9 cellular contexts compared by ENCODE assay signal in the genomic region with DNA sequence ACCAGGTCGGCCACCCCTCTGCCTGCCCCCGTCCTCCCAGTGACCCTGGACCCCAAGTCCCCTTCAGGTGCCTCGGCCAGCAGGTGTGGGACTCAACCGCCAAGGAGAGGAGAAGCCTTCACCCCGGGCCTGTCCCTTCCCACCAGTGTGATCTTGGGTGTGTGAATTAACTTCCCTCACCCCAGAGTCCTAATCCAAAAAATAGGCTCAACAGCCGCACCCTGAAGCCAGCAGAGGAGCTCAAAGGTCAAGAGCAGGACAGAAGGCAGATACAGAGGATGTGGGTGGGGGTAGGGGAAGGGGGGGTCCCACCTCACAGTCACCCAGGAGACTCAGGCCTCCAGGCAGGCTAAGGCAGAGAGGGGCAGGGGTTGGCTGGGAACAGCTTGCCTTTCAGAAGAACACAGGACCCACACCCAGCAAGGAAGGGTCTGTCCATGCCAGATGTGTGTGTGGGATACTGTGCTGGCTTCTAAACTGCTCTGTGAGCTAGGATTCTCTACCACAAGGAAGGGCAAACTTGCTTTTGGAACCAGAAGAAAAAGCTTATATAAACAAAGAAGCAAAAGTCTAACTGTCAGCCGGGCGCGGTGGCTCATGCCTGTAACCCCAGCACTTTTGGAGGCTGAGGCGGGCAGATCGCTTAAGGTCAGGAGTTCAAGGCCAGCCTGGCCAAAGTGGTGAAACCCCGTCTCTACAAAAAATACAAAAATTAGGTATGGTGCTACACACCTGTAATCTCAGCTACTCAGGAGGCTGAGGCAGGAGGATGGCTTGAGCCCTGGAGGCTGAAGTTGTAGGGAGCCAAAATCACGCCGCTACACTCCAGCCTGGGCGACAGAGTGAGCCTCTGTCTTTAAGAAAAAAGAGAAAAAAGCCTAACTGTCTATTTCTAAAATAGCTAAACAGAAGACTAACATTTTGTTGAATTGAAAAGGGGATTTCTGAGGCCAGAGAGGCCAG. TPM values are rescaled to one million over a fixed set of nuclear protein-coding genes. Genes with fewer than 3 reads are reported as not detected.
DNase-seq lines count a peak whose midpoint lies in the region; ATAC-seq and TF ChIP-seq lines count a peak whose summit lies in the region.
"Had no signal": no experiment of that assay in that cellular context is flagged by ENCODE, and none has a peak within 500 bp of the region (broad histone marks: within the 10 kb centered on the region; RNA-seq: fewer than 3 reads in every experiment).

No MANE protein-coding gene starts in this region.

- CTCF ChIA-PET in Panc1 (lab: Charles Lee), result interaction anchor here (0.6 to 1.3 kb wide), 3 partner anchors 11 to 1004 kb away, joined by 3 to 8 read pairs (median 6); no protein-coding TSS in a partner anchor

- H3K4me1 ChIP-seq in DOHH2 (ENCODE audit: control insufficient read depth, low read length) (peaks cover 41% of the 10 kb centered on the region), Panc1 (ENCODE audit: control insufficient read depth, insufficient read depth, low read length) (peaks cover 50% of the 10 kb centered on the region), esophagus (ENCODE audit: control insufficient read depth in 2 of 2, insufficient read depth in 2 of 2, low read length in 1 of 2) (peaks cover 8 to 30% of the 10 kb centered on the region in 2 donors), sigmoid colon (peaks cover 0 to 90% (median 86%) of the 10 kb centered on the region in 4 donors)

- no peaks in the 10 kb centered on the region for H3K27me3 ChIP-seq in DOHH2 (ENCODE audit: control insufficient read depth, low read length)
- H3K27me3 ChIP-seq in Panc1 (ENCODE audit: control insufficient read depth, insufficient read depth, low read length), result no peaks in the 10 kb centered on the region
- no peaks in the 10 kb centered on the region for H3K27me3 ChIP-seq in esophagus (ENCODE audit: control insufficient read depth in 1 of 2, insufficient read depth in 2 of 2, low read length in 2 of 2)
- H3K27me3 ChIP-seq in sigmoid colon, result no peaks in the 10 kb centered on the region

- H3K36me3 ChIP-seq in DOHH2 (ENCODE audit: control insufficient read depth, low read length) (peaks cover 58% of the 10 kb centered on the region), Panc1 (ENCODE audit: control insufficient read depth, insufficient read depth, low read length) (no peaks in the 10 kb centered on the region; the same call in 1 of the 2 replicates), esophagus (ENCODE audit: control insufficient read depth in 2 of 2, insufficient read depth in 2 of 2, low read length in 1 of 2) (no peaks in the 10 kb centered on the region), sigmoid colon (no peaks in the 10 kb centered on the region)

- DNase-seq in Panc1 (ENCODE audit: low read depth, low spot score), result no peak
- DNase-seq in sigmoid colon, result no peak
- no peak for DNase-seq in medulla oblongata (ENCODE audit: extremely low spot score)
- no peak for DNase-seq in NCI-H226
- no peak for DNase-seq in globus pallidus (ENCODE audit: low spot score)
- DNase-seq in SKM-1 treated with dmso at 0.1 percent for 144 hours (lab: John Stamatoyannopoulos, UW; ENCODE audit: unreplicated experiment), result no peak

- H3K79me2 ChIP-seq in DOHH2 (ENCODE audit: control insufficient read depth, low read length), result peaks cover 100% of the 10 kb centered on the region

- peaks cover 20% of the 10 kb centered on the region for H4K20me1 ChIP-seq in DOHH2 (ENCODE audit: control insufficient read depth, insufficient read depth, low read depth, low read length)

- H3K9me2 ChIP-seq in DOHH2 (replicated peaks; ENCODE audit: control insufficient read depth, low read length), result no peaks in the 10 kb centered on the region

- H3K4me2 ChIP-seq in DOHH2 (ENCODE audit: low read length), result peak overlapping the region; percentile 92

- intact Hi-C loops in Panc1 (cut with micrococcal nuclease; ENCODE audit: unreplicated experiment) (loop anchor here (10.0 kb wide), 1 partner anchor 46 kb away; no protein-coding TSS in a partner anchor), sigmoid colon (cut with DNase I) (no loop called here)

- POLR2A ChIA-PET in Panc1 (lab: Charles Lee), result interaction anchor here (0.5 kb wide), 1 partner anchor 11 kb away, joined by 3 read pairs; no protein-coding TSS in a partner anchor

- ATAC-seq in Panc1, result no peak

- H3K9me3 ChIP-seq in DOHH2 (ENCODE audit: control insufficient read depth, insufficient read depth, low read length) (no peaks in the 10 kb centered on the region), Panc1 (ENCODE audit: control insufficient read depth, insufficient read depth, low read depth, low read length) (no peaks in the 10 kb centered on the region), esophagus (ENCODE audit: control insufficient read depth in 2 of 2, insufficient read depth in 1 of 2, low read depth in 1 of 2, low read length in 1 of 2) (no peaks in the 10 kb centered on the region), sigmoid colon (no peaks in the 10 kb centered on the region)

- BruUV-seq in Panc1 (replicated peaks; lab: Mats Ljungman, UMichigan), result no TSS peak

- H3K4me3 ChIP-seq in DOHH2 (ENCODE audit: low read length), result peak overlapping the region; percentile 98
- H3K4me3 ChIP-seq in Panc1 (ENCODE audit: low read depth in 2 of 2, low read length in 2 of 2), result no peak overlapping the region
- no peak overlapping the region for H3K4me3 ChIP-seq in esophagus (ENCODE audit: low read depth in 1 of 2, low read length in 2 of 2)
- H3K4me3 ChIP-seq in sigmoid colon, result peak overlapping the region in 2 of 4 donors; percentile 21 to 28

- in situ Hi-C loops in Panc1 (cut with HindIII; ENCODE audit: low pct_unique_long_range_greater_than_20kb, low sequenced_read_pairs), result no loop called here

- no peak for TF ChIP-seq POLR2A in sigmoid colon (IDR thresholded peaks at IDR 0.05)

- no peaks in the 10 kb centered on the region for H3F3A ChIP-seq in DOHH2 (ENCODE audit: control insufficient read depth, insufficient read depth)

- TF ChIP-seq CTCF in DOHH2 (IDR thresholded peaks at IDR 0.05; ENCODE audit: low read depth, low read length, poor library complexity, severe bottlenecking) (no peak), Panc1 (IDR thresholded peaks at IDR 0.05) (no peak), sigmoid colon (IDR thresholded peaks at IDR 0.05) (no peak)

- 59 to 69% methylated on average over 15 of the region's 15 CpGs for WGBS in esophagus, 2 donors
- WGBS in sigmoid colon, 2 donors, result 51 to 52% methylated on average over 15 of the region's 15 CpGs

- TF ChIP-seq EP300 in sigmoid colon (IDR thresholded peaks at IDR 0.05), result no peak

- no peak overlapping the region for H3K27ac ChIP-seq in DOHH2 (ENCODE audit: low read depth, low read length)
- H3K27ac ChIP-seq in Panc1 (ENCODE audit: low read length), result peak overlapping the region; percentile 72
- H3K27ac ChIP-seq in esophagus (ENCODE audit: low read depth in 2 of 2, low read length in 1 of 2), result peak overlapping the region; percentile 58 to 75
- H3K27ac ChIP-seq in sigmoid colon, result peak overlapping the region; percentile 89 to 100 (median 96)

RNA-seq across cellular contexts. Expression of gene PIEZO1, which starts 4.6 kb away (rescaled TPM):
- 175 TPM for total RNA-seq in Panc1 (2021; ENCODE audit: unreplicated experiment)
- polyA plus RNA-seq in Panc1 (2012; ENCODE audit: insufficient read length), result 228 TPM
- polyA plus RNA-seq in esophagus, result 100 to 1,000 TPM; 102 to 172 TPM
- 100 to 1,000 TPM in 3 of 4 donors, 10 to 100 TPM in 1; 97.4 to 242 (median 158) TPM for total RNA-seq in sigmoid colon
- polyA plus RNA-seq in sigmoid colon, result 100 to 1,000 TPM in 1 of 3 donors, 10 to 100 TPM in 2; 18.0 to 169 (median 29.4) TPM
- polyA plus RNA-seq: neural cell had no signal

RNA-seq across cellular contexts. Expression of gene CDT1, which starts 23.2 kb away (rescaled TPM):
- total RNA-seq in Panc1 (2021; ENCODE audit: unreplicated experiment) (39.9 TPM), sigmoid colon (1 to 10 TPM in 1 of 4 donors, under 1 TPM in 2, not detected in 1; 0.71 to 3.0 (median 0.81) TPM)
- polyA plus RNA-seq in Panc1 (2012; ENCODE audit: insufficient read length), result 25.1 TPM
- polyA plus RNA-seq in esophagus (1 to 10 TPM; 5.8 to 9.9 TPM), sigmoid colon (10 to 100 TPM in 1 of 3 donors, 1 to 10 TPM in 2; 3.6 to 17.4 (median 6.9) TPM)

RNA-seq across cellular contexts. Expression of gene APRT, which starts 31.3 kb away (rescaled TPM):
- 231 TPM for total RNA-seq in Panc1 (2021; ENCODE audit: unreplicated experiment)
- 326 TPM for polyA plus RNA-seq in Panc1 (2012; ENCODE audit: insufficient read length)
- 100 to 1,000 TPM; 137 to 223 TPM for polyA plus RNA-seq in esophagus
- 10 to 100 TPM; 56.6 to 78.3 (median 62.5) TPM for total RNA-seq in sigmoid colon
- polyA plus RNA-seq in sigmoid colon, result 100 to 1,000 TPM; 245 to 329 (median 294) TPM

Comparison
In these comparisons a context has a peak if more than half of its experiments do, and no peak if none do; other contexts are left out.
1. RNA of gene CDT1, which starts 23.2 kb away (total RNA-seq): 39.9 TPM in Panc1 (single experiment); 0.71 to 3.0 TPM in sigmoid colon; every median in the first group is over 10 times any median in the second.